1 cellular context compared by ENCODE assay signal in the genomic region with DNA sequence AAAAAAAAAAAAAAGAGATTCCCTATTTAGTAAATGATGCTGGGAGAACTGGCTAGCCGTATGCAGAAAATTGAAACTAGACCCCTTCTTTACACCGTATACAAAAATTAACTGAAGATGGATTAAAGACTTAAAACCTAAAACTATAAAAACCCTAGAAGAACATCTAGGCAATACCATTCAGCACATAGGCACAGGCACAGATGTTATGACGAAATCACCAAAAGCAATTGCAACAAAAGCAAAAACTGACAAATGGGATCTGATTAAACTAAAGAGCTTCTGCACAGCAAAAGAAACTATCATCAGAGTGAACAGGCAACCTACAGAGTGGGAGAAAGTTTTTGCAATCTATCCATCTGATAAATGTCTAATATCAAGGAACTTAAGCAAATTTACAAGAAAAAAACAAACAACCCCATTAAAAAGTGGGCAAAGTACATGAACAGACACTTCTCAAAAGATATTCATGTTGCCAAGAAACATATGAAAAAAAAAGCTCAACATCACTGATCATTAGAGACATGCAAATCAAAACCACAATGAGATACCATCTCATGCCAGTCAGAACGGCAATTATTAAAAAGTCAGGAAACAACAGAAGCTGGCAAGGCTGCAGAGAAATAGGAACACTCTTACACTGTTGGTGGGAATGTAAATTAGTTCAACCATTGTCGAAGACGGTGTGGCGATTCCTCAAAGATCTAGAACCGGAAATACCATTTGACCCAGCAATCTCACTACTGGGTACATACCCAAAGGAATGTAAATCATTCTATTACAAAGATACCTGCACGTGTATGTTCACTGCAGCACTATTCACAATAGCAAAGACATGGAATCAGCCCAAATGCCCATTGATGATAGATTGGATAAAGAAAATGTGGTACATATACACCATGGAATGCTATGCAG.
TF ChIP-seq lines count a peak whose summit lies in the region.

No MANE protein-coding gene starts in this region.

TF ChIP-seq in IMR-90, 13 proteins besides CTCF, POLR2A, EP300 and RAD21:
- TF ChIP-seq CEBPB (IDR thresholded peaks at IDR 0.05; ENCODE audit: low read depth, low read length), result peak; percentile 26; the same call in 1 of the 2 replicates
TF ChIP-seq in IMR-90: peak in this region for 1; not testable (repeated sequence) for 12.
